ENCODE assay signal across 12 cellular contexts in genomic region chr1:54996869-54997710, GRCh38. TPM values are rescaled to one million over a fixed set of nuclear protein-coding genes. Genes with fewer than 3 reads are reported as not detected.
DNase-seq lines count a peak whose midpoint lies in the region; ATAC-seq and TF ChIP-seq lines count a peak whose summit lies in the region.
"Had no signal": no experiment of that assay in that cellular context is flagged by ENCODE, and none has a peak within 500 bp of the region (broad histone marks: within the 10 kb centered on the region; RNA-seq: fewer than 3 reads in every experiment).

No MANE protein-coding gene starts in this region.

- H3K36me3 Mint-ChIP-seq in CD4-positive, CD25-positive, alpha-beta regulatory T cell, result no peaks in the 10 kb centered on the region
- H3K36me3 Mint-ChIP-seq in central memory CD8-positive, alpha-beta T cell (ENCODE audit: insufficient read depth), result peaks cover 4% of the 10 kb centered on the region
- H3K36me3 Mint-ChIP-seq: brain had no signal

- H3K36me3 ChIP-seq in CD4-positive, CD25-positive, alpha-beta regulatory T cell (ENCODE audit: control insufficient read depth, insufficient read depth, low read length), result no peaks in the 10 kb centered on the region
- H3K36me3 ChIP-seq in HUES6 (ENCODE audit: control insufficient read depth, insufficient read depth, low read length) (no peaks in the 10 kb centered on the region), lower lobe of right lung (no peaks in the 10 kb centered on the region), BE2C (no peaks in the 10 kb centered on the region)

- no peak overlapping the region for H3K27ac ChIP-seq in CD4-positive, CD25-positive, alpha-beta regulatory T cell (ENCODE audit: insufficient read depth, low read length, poor library complexity, severe bottlenecking)
- H3K27ac ChIP-seq in HUES6 (ENCODE audit: low read depth, low read length) (no peak overlapping the region), lower lobe of right lung (no peak overlapping the region), caudate nucleus (ENCODE audit: low read depth, low read length) (no peak overlapping the region)
- H3K27ac ChIP-seq: tibial artery had no signal

- peak overlapping the region in 3 of 4 donors; percentile 43 to 76 (median 52) for H3K4me3 Mint-ChIP-seq in CD4-positive, CD25-positive, alpha-beta regulatory T cell
- H3K4me3 Mint-ChIP-seq in central memory CD8-positive, alpha-beta T cell, result peak overlapping the region; percentile 43

- ATAC-seq in CD4-positive, CD25-positive, alpha-beta regulatory T cell (ENCODE audit: low read depth in 2 of 2), result no peak
- no peak for ATAC-seq in central memory CD8-positive, alpha-beta T cell (replicated peaks; ENCODE audit: extremely low read depth, poor library complexity, severe bottlenecking)
- peak; percentile 33 to 59 for ATAC-seq in lower lobe of right lung

- no peak overlapping the region for H3K9ac ChIP-seq in HUES6 (ENCODE audit: low read length)

- DNase-seq in CD4-positive, CD25-positive, alpha-beta regulatory T cell, result no peak
- no peak for DNase-seq in central memory CD8-positive, alpha-beta T cell (ENCODE audit: low spot score in 2 of 2)
- DNase-seq in lower lobe of right lung (no peak), activated gamma-delta T cell (lab: John Stamatoyannopoulos, UW) (no peak), BE2C (no peak), caudate nucleus (lab: John Stamatoyannopoulos, UW) (no peak)
- DNase-seq in NK-92 treated with Interleukin-12 subunit alpha and Interleukin-12 subunit beta, amount 100 ng/mL, for 24 hours (lab: John Stamatoyannopoulos, UW), result no peak
- DNase-seq: DMS 273 treated with DMSO at 0.1 percent for 48 hours, NCI-H187 treated with DMSO at 0.1 percent for 48 hours had no signal

- H3K4me1 ChIP-seq in CD4-positive, CD25-positive, alpha-beta regulatory T cell (ENCODE audit: control insufficient read depth, insufficient read depth, low read length, poor library complexity, severe bottlenecking), result peaks cover 13% of the 10 kb centered on the region
- H3K4me1 ChIP-seq in HUES6 (ENCODE audit: control insufficient read depth, insufficient read depth, low read length) (peaks cover 39% of the 10 kb centered on the region), lower lobe of right lung (peaks cover 11% of the 10 kb centered on the region), BE2C (no peaks in the 10 kb centered on the region)

- peaks cover 0 to 27% (median 15%) of the 10 kb centered on the region in 4 donors for H3K4me1 Mint-ChIP-seq in CD4-positive, CD25-positive, alpha-beta regulatory T cell
- peaks cover 20% of the 10 kb centered on the region for H3K4me1 Mint-ChIP-seq in central memory CD8-positive, alpha-beta T cell

- H3K27me3 Mint-ChIP-seq in CD4-positive, CD25-positive, alpha-beta regulatory T cell, result peaks cover 46% of the 10 kb centered on the region
- peaks cover 9% of the 10 kb centered on the region for H3K27me3 Mint-ChIP-seq in central memory CD8-positive, alpha-beta T cell

- H3K4me3 ChIP-seq in CD4-positive, CD25-positive, alpha-beta regulatory T cell (ENCODE audit: low read depth, low read length), result no peak overlapping the region
- H3K4me3 ChIP-seq in HUES6 (ENCODE audit: low read depth, low read length), result peak overlapping the region; percentile 55
- H3K4me3 ChIP-seq in lower lobe of right lung, result no peak overlapping the region
- H3K4me3 ChIP-seq in BE2C (ENCODE audit: low read depth, low read length), result no peak overlapping the region
- H3K4me3 ChIP-seq: tibial artery had no signal

- H3K27ac Mint-ChIP-seq in CD4-positive, CD25-positive, alpha-beta regulatory T cell, result no peak overlapping the region
- H3K27ac Mint-ChIP-seq in central memory CD8-positive, alpha-beta T cell (ENCODE audit: low read depth), result no peak overlapping the region

- H3K9me3 Mint-ChIP-seq in CD4-positive, CD25-positive, alpha-beta regulatory T cell, result peaks cover 0 to 5% (median 0%) of the 10 kb centered on the region in 7 donors
- no peaks in the 10 kb centered on the region for H3K9me3 Mint-ChIP-seq in central memory CD8-positive, alpha-beta T cell

- TF ChIP-seq CTCF in lower lobe of right lung (IDR thresholded peaks at IDR 0.05), result no peak
- TF ChIP-seq CTCF in BE2C (IDR thresholded peaks at IDR 0.05; ENCODE audit: low read depth, low read length), result no peak

- H3K27me3 ChIP-seq in CD4-positive, CD25-positive, alpha-beta regulatory T cell (ENCODE audit: control insufficient read depth, insufficient read depth, low read length), result peaks cover 11% of the 10 kb centered on the region
- peaks cover 65% of the 10 kb centered on the region for H3K27me3 ChIP-seq in HUES6 (ENCODE audit: control insufficient read depth, insufficient read depth, low read length)
- peaks cover 35% of the 10 kb centered on the region for H3K27me3 ChIP-seq in lower lobe of right lung (ENCODE audit: low read depth)
- H3K27me3 ChIP-seq in BE2C, result no peaks in the 10 kb centered on the region

- H3K9me3 ChIP-seq in CD4-positive, CD25-positive, alpha-beta regulatory T cell (ENCODE audit: control insufficient read depth in 2 of 2, low read length in 2 of 2), result no peaks in the 10 kb centered on the region
- H3K9me3 ChIP-seq in HUES6 (ENCODE audit: control insufficient read depth, insufficient read depth, low read depth, low read length) (no peaks in the 10 kb centered on the region), lower lobe of right lung (no peaks in the 10 kb centered on the region), BE2C (no peaks in the 10 kb centered on the region)
- H3K9me3 ChIP-seq: tibial artery had no signal

- intact Hi-C loops in lower lobe of right lung (cut with DNase I), result no loop called here

RNA-seq across cellular contexts. Expression of gene BSND, which starts 1.6 kb away (rescaled TPM):
- not detected for total RNA-seq in CD4-positive, CD25-positive, alpha-beta regulatory T cell
- not detected for polyA plus RNA-seq in CD4-positive, CD25-positive, alpha-beta regulatory T cell
- total RNA-seq in lower lobe of right lung, result not detected
- polyA plus RNA-seq in BE2C (2012; ENCODE audit: insufficient read depth, insufficient read length, low read depth), result not detected

RNA-seq across cellular contexts. Expression of gene TMEM61, which starts 16.7 kb away (rescaled TPM):
- not detected for total RNA-seq in CD4-positive, CD25-positive, alpha-beta regulatory T cell
- not detected for polyA plus RNA-seq in CD4-positive, CD25-positive, alpha-beta regulatory T cell
- total RNA-seq in lower lobe of right lung, result 2.7 TPM
- polyA plus RNA-seq in BE2C (2012; ENCODE audit: insufficient read depth, insufficient read length, low read depth), result not detected

RNA-seq across cellular contexts. Expression of gene PCSK9, which starts 42.3 kb away (rescaled TPM):
- total RNA-seq in CD4-positive, CD25-positive, alpha-beta regulatory T cell, result not detected
- not detected for polyA plus RNA-seq in CD4-positive, CD25-positive, alpha-beta regulatory T cell
- 25.7 TPM for total RNA-seq in lower lobe of right lung
- not detected for polyA plus RNA-seq in BE2C (2012; ENCODE audit: insufficient read depth, insufficient read length, low read depth)

Comparison
In these comparisons a context has a peak if more than half of its experiments do, and no peak if none do; other contexts are left out.
1. ATAC-seq: peak in lower lobe of right lung (2 of 2); none in CD4-positive, CD25-positive, alpha-beta regulatory T cell (0 of 2) and central memory CD8-positive, alpha-beta T cell (single experiment).
2. RNA of gene PCSK9, which starts 42.3 kb away (total RNA-seq): 25.7 TPM in lower lobe of right lung (single experiment); not detected in CD4-positive, CD25-positive, alpha-beta regulatory T cell (single experiment); every median in the first group is over 10 times any median in the second.